Comparison of ENCODE assay signal across 9 cellular contexts in genomic region chr3:123104550-123104949, GRCh38. TPM values are rescaled to one million over a fixed set of nuclear protein-coding genes. Genes with fewer than 3 reads are reported as not detected.
A peak's percentile ranks its signal among the peaks of the same experiment; 100 is the strongest.
DNase-seq lines count a peak whose midpoint lies in the region; ATAC-seq and TF ChIP-seq lines count a peak whose summit lies in the region.
"Had no signal": no experiment of that assay in that cellular context is flagged by ENCODE, and none has a peak within 500 bp of the region (broad histone marks: within the 10 kb centered on the region; RNA-seq: fewer than 3 reads in every experiment).

No MANE protein-coding gene starts in this region.

- intact Hi-C loops in sciatic nerve (cut with DNase I), result no loop called here

- DNase-seq in ELF-1 (ENCODE audit: low read depth, low spot score) (peak; percentile 61), NCI-H226 (peak; percentile 84), sciatic nerve (ENCODE audit: low spot score) (no peak)
- DNase-seq: activated CD8-positive, alpha-beta memory T cell treated with anti-CD3 and anti-CD28 coated beads for 24 hours; stomach had no signal

- ATAC-seq in esophagus mucosa (peak; percentile 83), sciatic nerve (peak; percentile 52), GM19455 (IDR thresholded peaks at IDR 0.05; ENCODE audit: unreplicated experiment) (no peak), HG02981 (IDR thresholded peaks at IDR 0.05; ENCODE audit: unreplicated experiment) (no peak), GM18505 (IDR thresholded peaks at IDR 0.05; ENCODE audit: unreplicated experiment) (no peak)

- TF ChIP-seq POLR2A in GM18505 (IDR thresholded peaks at IDR 0.05; ENCODE audit: borderline replicate concordance, extremely low read depth, insufficient read depth, insufficient read length), result no peak

RNA-seq across cellular contexts. Expression of gene PDIA5, which starts 37.7 kb away (rescaled TPM):
- 6.7 TPM for total RNA-seq in esophagus mucosa
- total RNA-seq in sciatic nerve, result 27.8 TPM

Comparison
In these comparisons a context has a peak if more than half of its experiments do, and no peak if none do; other contexts are left out.
1. ATAC-seq: peak in esophagus mucosa (single experiment) and sciatic nerve (single experiment); none in GM19455 (single experiment), HG02981 (single experiment) and GM18505 (single experiment).